In the genomic region with DNA sequence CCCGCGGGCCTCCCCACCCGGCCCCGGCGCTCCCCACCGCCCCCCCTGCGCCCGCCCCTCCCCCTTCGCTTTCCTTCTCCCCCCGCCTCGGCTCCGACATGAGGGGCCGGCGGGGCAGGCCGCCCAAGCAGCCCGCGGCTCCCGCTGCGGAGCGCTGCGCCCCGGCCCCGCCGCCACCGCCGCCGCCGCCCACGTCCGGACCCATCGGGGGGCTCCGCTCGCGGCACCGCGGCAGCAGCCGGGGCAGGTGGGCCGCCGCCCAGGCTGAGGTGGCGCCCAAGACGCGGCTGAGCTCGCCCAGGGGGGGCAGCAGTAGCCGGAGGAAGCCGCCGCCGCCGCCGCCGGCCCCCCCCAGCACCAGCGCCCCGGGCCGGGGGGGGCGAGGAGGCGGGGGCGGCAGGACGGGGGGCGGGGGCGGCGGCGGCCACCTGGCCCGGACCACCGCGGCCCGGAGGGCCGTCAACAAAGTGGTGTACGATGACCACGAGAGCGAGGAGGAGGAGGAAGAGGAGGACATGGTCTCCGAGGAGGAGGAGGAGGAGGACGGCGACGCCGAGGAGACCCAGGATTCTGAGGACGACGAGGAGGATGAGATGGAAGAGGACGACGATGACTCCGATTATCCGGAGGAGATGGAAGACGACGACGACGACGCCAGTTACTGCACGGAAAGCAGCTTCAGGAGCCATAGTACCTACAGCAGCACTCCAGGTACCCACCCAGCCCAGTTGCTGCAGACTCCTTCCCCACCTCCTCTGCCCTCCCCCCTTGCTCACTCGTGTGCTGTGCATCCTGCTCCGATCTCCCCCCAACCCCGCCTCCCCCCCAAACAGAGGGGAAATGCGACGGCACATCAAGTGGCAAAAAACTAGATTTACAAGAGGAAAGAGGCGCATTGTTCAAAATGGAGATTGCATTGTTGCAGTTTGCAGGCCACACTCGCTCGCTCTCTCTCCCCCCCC, we compare ENCODE assay signal across 8 cellular contexts.
DNase-seq lines count a peak whose midpoint lies in the region; ATAC-seq and TF ChIP-seq lines count a peak whose summit lies in the region.
"Not testable (repeated sequence)": the region's sequence is repeated elsewhere in the genome, so short reads cannot be mapped to it uniquely, and the experiment has no call there.

No MANE protein-coding gene starts in this region.

- H3K27ac ChIP-seq in cingulate gyrus (ENCODE audit: low read depth, low read length), result peak overlapping the region; percentile 88

- POLR2A ChIA-PET in AG04449 (lab: Yijun Ruan, JAX), result not testable (repeated sequence)

- H3K4me3 ChIP-seq in AG04449 (ENCODE audit: low read depth, low read length), result peak overlapping the region; percentile 88

- not testable (repeated sequence) for TF ChIP-seq CTCF in AG04449 (IDR thresholded peaks at IDR 0.05; ENCODE audit: insufficient read depth, low read length, missing control alignments)

- peak; percentile 27 for ATAC-seq in GM19043 (IDR thresholded peaks at IDR 0.05; ENCODE audit: low read depth, unreplicated experiment)
- peak; percentile 30 for ATAC-seq in HG03108 (IDR thresholded peaks at IDR 0.05; ENCODE audit: unreplicated experiment)

- CTCF ChIA-PET in AG04449 (lab: Yijun Ruan, JAX), result interaction anchor here (1.0 to 2.0 kb wide), 8 partner anchors 9 to 109 kb away, joined by 3 to 11 read pairs (median 6); partner anchors contain the start of gene NOL11

- not testable (repeated sequence) for DNase-seq in AG04449 (ENCODE audit: low read depth, low spot score)
- DNase-seq in NCI-H748 (lab: John Stamatoyannopoulos, UW; ENCODE audit: unreplicated experiment), result peak; percentile 55
- DNase-seq in activated CD4-positive, alpha-beta T cell treated with anti-CD3 and anti-CD28 coated beads, Interleukin-2, amount 50 U/mL, for 4 hours, result peak; percentile 26 to 29
- DNase-seq in kidney tubule cell (ENCODE audit: low spot score), result peak; percentile 47
- DNase-seq in stimulated activated CD4-positive, alpha-beta T cell treated with anti-CD3 and anti-CD28 coated beads, Interleukin-12 subunit alpha, Interleukin-12 subunit beta, amount 100 ng/mL, for 4 hours, result peak; percentile 42
